Comparison of ENCODE assay signal across 1 cellular context in the genomic region with DNA sequence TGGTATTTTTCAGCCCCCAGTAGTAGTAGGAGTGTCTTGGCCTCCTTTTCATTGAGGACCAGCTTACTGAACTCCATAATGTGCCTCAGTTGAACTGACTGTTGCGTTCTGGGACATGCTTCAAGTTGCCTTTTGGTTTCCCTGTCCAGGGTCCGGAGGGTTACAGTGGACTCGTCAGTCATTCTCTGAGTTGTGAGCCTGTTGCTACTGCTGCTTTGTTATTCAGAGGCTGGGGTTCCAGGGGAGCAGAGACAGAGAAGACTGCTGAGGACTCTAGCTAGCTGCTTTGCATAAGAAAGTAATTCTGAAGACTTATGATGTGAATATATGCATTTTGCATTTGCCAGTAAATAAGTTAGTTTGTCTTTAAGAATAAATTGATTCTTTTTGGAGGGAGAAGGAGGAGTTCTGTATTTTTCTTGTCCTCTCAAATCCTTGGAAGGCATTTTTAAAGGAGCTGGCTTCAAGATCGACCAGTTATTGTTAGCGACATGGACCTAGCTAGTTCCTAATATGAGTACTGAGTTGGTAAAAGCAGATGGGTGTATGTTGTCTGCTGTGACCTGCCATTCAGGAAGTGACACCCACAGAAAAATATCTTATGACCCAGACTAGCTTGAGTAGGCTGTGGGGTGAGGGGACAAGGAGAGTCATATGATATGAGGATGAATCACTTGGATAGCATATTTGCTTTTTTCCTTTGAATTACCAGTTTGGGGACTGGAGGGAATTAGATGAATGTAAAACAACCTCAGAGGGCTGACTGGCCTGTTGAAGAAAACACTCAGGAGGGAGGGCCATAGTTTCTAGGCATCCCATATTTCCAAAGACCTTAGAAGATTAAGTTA.
TF ChIP-seq lines count a peak whose summit lies in the region.

No MANE protein-coding gene starts in this region.

TF ChIP-seq in GM23338, 12 proteins besides CTCF, POLR2A, EP300 and RAD21:
- TF ChIP-seq ZNF462 (CRISPR knock-in tag; IDR thresholded peaks at IDR 0.05), result 0 out of 2 replicates have a peak, but pooled peaks have one; percentile 15
- no peak for TF ChIP-seq ZNF331 (CRISPR knock-in tag; IDR thresholded peaks at IDR 0.05; ENCODE audit: low read depth)
